ENCODE assay signal across 1 cellular context in the genomic region with DNA sequence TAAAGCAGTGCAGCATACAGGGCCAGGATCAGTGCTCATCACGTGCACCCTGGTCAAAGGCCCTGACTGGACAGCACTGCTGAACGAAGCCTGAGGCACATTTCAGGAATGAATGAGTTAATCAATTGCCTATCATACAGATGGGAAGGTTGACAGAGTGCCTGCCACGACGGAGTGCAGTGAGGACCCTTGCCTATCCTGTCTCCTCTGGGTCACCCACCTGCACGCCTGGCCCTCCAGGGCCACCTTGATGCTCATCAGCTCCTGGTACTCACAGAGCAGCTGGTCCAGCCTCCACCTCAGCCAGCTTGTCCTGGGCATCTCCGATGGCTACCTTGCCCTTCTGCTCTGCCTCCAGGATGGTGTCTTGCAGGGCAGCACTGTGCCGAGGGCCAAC.
TF ChIP-seq lines count a peak whose summit lies in the region.

No MANE protein-coding gene starts in this region.

TF ChIP-seq in IMR-90, 13 proteins besides CTCF, POLR2A, EP300 and RAD21:
- TF ChIP-seq NFE2L2 (IDR thresholded peaks at IDR 0.05; ENCODE audit: low read depth, low read length), result no peak
- no peak for TF ChIP-seq CEBPB (IDR thresholded peaks at IDR 0.05; ENCODE audit: low read depth, low read length)
- no peak for TF ChIP-seq MAZ (IDR thresholded peaks at IDR 0.05; ENCODE audit: borderline replicate concordance, low read depth, low read length)
- TF ChIP-seq BHLHE40 (IDR thresholded peaks at IDR 0.05; ENCODE audit: low read depth, low read length), result no peak
- TF ChIP-seq, protein P1, sequence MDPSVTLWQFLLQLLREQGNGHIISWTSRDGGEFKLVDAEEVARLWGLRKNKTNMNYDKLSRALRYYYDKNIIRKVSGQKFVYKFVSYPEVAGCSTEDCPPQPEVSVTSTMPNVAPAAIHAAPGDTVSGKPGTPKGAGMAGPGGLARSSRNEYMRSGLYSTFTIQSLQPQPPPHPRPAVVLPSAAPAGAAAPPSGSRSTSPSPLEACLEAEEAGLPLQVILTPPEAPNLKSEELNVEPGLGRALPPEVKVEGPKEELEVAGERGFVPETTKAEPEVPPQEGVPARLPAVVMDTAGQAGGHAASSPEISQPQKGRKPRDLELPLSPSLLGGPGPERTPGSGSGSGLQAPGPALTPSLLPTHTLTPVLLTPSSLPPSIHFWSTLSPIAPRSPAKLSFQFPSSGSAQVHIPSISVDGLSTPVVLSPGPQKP (IDR thresholded peaks at IDR 0.05; ENCODE audit: borderline replicate concordance, low read depth, low read length), result no peak
- TF ChIP-seq FOS (IDR thresholded peaks at IDR 0.05; ENCODE audit: low read depth, low read length), result no peak
- TF ChIP-seq SMC3 (IDR thresholded peaks at IDR 0.05; ENCODE audit: low read depth, low read length), result no peak
- TF ChIP-seq RFX5 (IDR thresholded peaks at IDR 0.05; ENCODE audit: low read depth, low read length), result no peak
- no peak for TF ChIP-seq CHD1 (IDR thresholded peaks at IDR 0.05; ENCODE audit: low read depth, low read length)
- no peak for TF ChIP-seq MXI1 (IDR thresholded peaks at IDR 0.05; ENCODE audit: borderline replicate concordance, low read depth, low read length)
- no peak for TF ChIP-seq MAFK (IDR thresholded peaks at IDR 0.05; ENCODE audit: low read depth, low read length)
TF ChIP-seq in IMR-90: peak in this region for 0.
